In genomic region chr20:39338977-39339376, GRCh38 we compare ENCODE assay signal across 9 cellular contexts.
DNase-seq lines count a peak whose midpoint lies in the region; ATAC-seq, FAIRE-seq and TF ChIP-seq lines count a peak whose summit lies in the region.
"Had no signal": no experiment of that assay in that cellular context is flagged by ENCODE, and none has a peak within 500 bp of the region (broad histone marks: within the 10 kb centered on the region; RNA-seq: fewer than 3 reads in every experiment).

No MANE protein-coding gene starts in this region.

- H3K36me3 ChIP-seq in uterus: no peaks in the 10 kb centered on the region
- H3K36me3 ChIP-seq: colonic mucosa had no signal

- peak; percentile 80 for FAIRE-seq in islet of Langerhans (lab: Jason Lieb, UNC)

- no peak overlapping the region for H3K4me3 ChIP-seq in uterus
- H3K4me3 ChIP-seq: colonic mucosa had no signal

- no peak overlapping the region for H3K27ac ChIP-seq in uterus
- H3K27ac ChIP-seq: colonic mucosa had no signal

- intact Hi-C loops in uterus (cut with DNase I; ENCODE audit: low total_unique reads): no loop called here

- TF ChIP-seq CTCF in uterus (IDR thresholded peaks at IDR 0.05): no peak

- H3K4me1 ChIP-seq in uterus: no peaks in the 10 kb centered on the region
- H3K4me1 ChIP-seq: colonic mucosa had no signal

- no peaks in the 10 kb centered on the region for H3K27me3 ChIP-seq in uterus
- H3K27me3 ChIP-seq: colonic mucosa had no signal

- ATAC-seq in GM18511 (IDR thresholded peaks at IDR 0.05; ENCODE audit: unreplicated experiment) (peak; percentile 100), GM21723 (IDR thresholded peaks at IDR 0.05; ENCODE audit: unreplicated experiment) (peak; percentile 90), HG03571 (IDR thresholded peaks at IDR 0.05; ENCODE audit: unreplicated experiment) (peak; percentile 95)

- H3K9me3 ChIP-seq in uterus: no peaks in the 10 kb centered on the region
- H3K9me3 ChIP-seq: colonic mucosa had no signal

- DNase-seq in NCI-H187 treated with DMSO at 0.1 percent for 48 hours (lab: John Stamatoyannopoulos, UW): no peak
- DNase-seq in HT-29 (ENCODE audit: low spot score): no peak
- no peak for DNase-seq in uterus
- DNase-seq in cerebellar nuclear complex (lab: John Stamatoyannopoulos, UW): no peak
- DNase-seq: colonic mucosa had no signal

- TF ChIP-seq POLR2A in uterus (IDR thresholded peaks at IDR 0.05): no peak
